1 cellular context compared by ENCODE assay signal in the genomic region with DNA sequence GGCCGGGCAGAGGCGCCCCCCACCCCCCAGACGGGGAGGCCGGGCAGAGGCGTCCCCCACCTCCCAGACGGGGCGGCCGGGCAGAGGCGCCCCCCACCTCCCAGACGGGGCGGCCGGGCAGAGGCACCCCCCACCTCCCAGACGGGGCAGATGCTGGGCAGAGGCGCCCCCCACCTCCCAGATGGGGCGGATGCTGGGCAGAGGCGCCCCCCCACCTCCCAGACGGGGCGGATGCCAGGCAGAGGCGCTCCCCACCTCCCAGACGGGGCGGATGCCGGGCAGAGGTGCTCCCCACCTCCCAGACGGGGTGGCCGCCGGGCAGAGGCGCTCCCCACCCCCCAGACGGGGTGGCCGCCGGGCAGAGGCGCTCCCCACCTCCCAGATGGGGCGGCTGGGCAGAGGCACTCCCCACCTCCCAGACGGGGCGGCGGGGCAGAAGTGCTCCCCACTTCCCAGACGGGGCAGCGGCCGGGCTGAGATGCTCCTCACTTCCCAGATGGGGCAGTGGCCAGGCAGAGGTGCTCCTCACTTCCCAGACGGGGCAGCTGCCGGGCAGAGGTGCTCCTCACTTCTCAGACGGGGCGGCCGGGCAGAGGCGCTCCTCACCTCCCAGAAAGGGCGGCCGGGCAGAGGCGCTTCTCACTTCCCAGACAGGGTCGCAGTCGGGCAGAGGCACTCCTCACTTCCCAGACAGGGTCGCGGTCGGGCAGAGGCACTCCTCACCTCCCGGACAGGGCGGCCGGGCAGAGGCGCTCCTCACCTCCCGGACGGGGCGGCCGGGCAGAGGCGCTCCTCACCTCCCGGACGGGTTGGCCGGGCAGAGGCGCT.
TF ChIP-seq lines count a peak whose summit lies in the region.

No MANE protein-coding gene starts in this region.

TF ChIP-seq in HepG2, 621 proteins besides CTCF, POLR2A, EP300 and RAD21 (continued from another document):
- TF ChIP-seq ZFP37 (CRISPR knock-in tag; IDR thresholded peaks at IDR 0.05; ENCODE audit: borderline replicate concordance) = no peak
